Comparison of ENCODE assay signal across 8 cellular contexts in genomic region chr16:30775381-30776099, GRCh38. TPM values are rescaled to one million over a fixed set of nuclear protein-coding genes. Genes with fewer than 3 reads are reported as not detected.
DNase-seq lines count a peak whose midpoint lies in the region; ATAC-seq and TF ChIP-seq lines count a peak whose summit lies in the region.

No MANE protein-coding gene starts in this region.

- H3K4me1 ChIP-seq in spleen, result peaks cover 12 to 57% (median 32%) of the 10 kb centered on the region in 6 donors

- H3K4me3 ChIP-seq in H7 (ENCODE audit: insufficient read depth, low read depth, low read length) (peak overlapping the region; percentile 67), WI38 (ENCODE audit: low read depth, low read length) (peak overlapping the region; percentile 72), spleen (peak overlapping the region; percentile 48 to 84 (median 62))

- no peaks in the 10 kb centered on the region for H3K9me3 ChIP-seq in spleen

- 0 to 1% (median 1%) methylated on average over 33 to 75 of the region's 75 CpGs for WGBS in spleen, 5 donors

- H3K27me3 ChIP-seq in H7 (ENCODE audit: control insufficient read depth, insufficient read depth, low read length) (no peaks in the 10 kb centered on the region), spleen (replicated peaks in 1 of 7) (peaks cover 0 to 16% (median 0%) of the 10 kb centered on the region in 7 donors)

- H3K36me3 ChIP-seq in H7 (replicated peaks; ENCODE audit: control insufficient read depth, insufficient read depth, low read length) (peaks cover 19% of the 10 kb centered on the region), spleen (peaks cover 0 to 43% (median 41%) of the 10 kb centered on the region in 6 donors)

- DNase-seq in DMS79 (lab: John Stamatoyannopoulos, UW), result peak; percentile 55
- peak; percentile 99 for DNase-seq in H7
- peak; percentile 73 for DNase-seq in NCI-H2029 (lab: John Stamatoyannopoulos, UW)
- peak; percentile 92 for DNase-seq in cerebellum (ENCODE audit: low spot score)
- peak; percentile 93 for DNase-seq in islet precursor cell
- peak; percentile 92 for DNase-seq in spleen

- TF ChIP-seq CTCF in WI38 (IDR thresholded peaks at IDR 0.05; ENCODE audit: low read depth, low read length) (no peak), spleen (IDR thresholded peaks at IDR 0.05 in 8 of 11, conservative IDR thresholded peaks at IDR 0.05 in 3 of 11) (no peak)

- no peak for ATAC-seq in GM19455 (IDR thresholded peaks at IDR 0.05; ENCODE audit: unreplicated experiment)

- peak overlapping the region; percentile 39 to 86 (median 75) for H3K27ac ChIP-seq in spleen

- intact Hi-C loops in spleen (cut with DNase I; ENCODE audit: low total_unique reads), result loop anchor here (10.0 kb wide), 1 partner anchor 51 kb away; no protein-coding TSS in a partner anchor

- no peak for TF ChIP-seq POLR2A in spleen (IDR thresholded peaks at IDR 0.05)

RNA-seq across cellular contexts. Expression of gene ZNF629, which starts 11.5 kb away (rescaled TPM):
- total RNA-seq in H7 (2014; rRNA removed; shearing (Covaris generic)), result 15.1 and 16.0 TPM in 2 replicates
- total RNA-seq in cerebellum (13.2 TPM), spleen (10 to 100 TPM in 5 of 7 donors, 1 to 10 TPM in 2; 7.6 to 13.9 (median 12.5) TPM)
- polyA plus RNA-seq in spleen, result 1 to 10 TPM; 1.3 to 3.1 (median 1.7) TPM

RNA-seq across cellular contexts. Expression of gene RNF40, which starts 13.4 kb away (rescaled TPM):
- total RNA-seq in H7 (2014; rRNA removed; shearing (Covaris generic)), result 72.6 and 72.9 TPM in 2 replicates
- total RNA-seq in cerebellum (71.0 TPM), spleen (100 to 1,000 TPM in 2 of 7 donors, 10 to 100 TPM in 5; 65.9 to 111 (median 88.8) TPM)
- polyA plus RNA-seq in spleen, result 10 to 100 TPM; 38.1 to 63.9 (median 50.0) TPM

RNA-seq across cellular contexts. Expression of gene CFAP119, which starts 13.7 kb away (rescaled TPM):
- 1.5 and 2.1 TPM in 2 replicates for total RNA-seq in H7 (2014; rRNA removed; shearing (Covaris generic))
- total RNA-seq in cerebellum (5.2 TPM), spleen (1 to 10 TPM; 3.1 to 7.2 (median 4.1) TPM)
- polyA plus RNA-seq in spleen, result 10 to 100 TPM in 1 of 3 donors, 1 to 10 TPM in 2; 8.2 to 15.5 (median 8.3) TPM

RNA-seq across cellular contexts. Expression of gene PHKG2, which starts 27.3 kb away (rescaled TPM):
- 27.0 and 32.0 TPM in 2 replicates for total RNA-seq in H7 (2014; rRNA removed; shearing (Covaris generic))
- total RNA-seq in cerebellum (11.2 TPM), spleen (10 to 100 TPM; 28.5 to 36.7 (median 34.0) TPM)
- polyA plus RNA-seq in spleen, result 10 to 100 TPM; 30.3 to 51.6 (median 42.8) TPM
